33 cellular contexts compared by ENCODE assay signal in the genomic region with DNA sequence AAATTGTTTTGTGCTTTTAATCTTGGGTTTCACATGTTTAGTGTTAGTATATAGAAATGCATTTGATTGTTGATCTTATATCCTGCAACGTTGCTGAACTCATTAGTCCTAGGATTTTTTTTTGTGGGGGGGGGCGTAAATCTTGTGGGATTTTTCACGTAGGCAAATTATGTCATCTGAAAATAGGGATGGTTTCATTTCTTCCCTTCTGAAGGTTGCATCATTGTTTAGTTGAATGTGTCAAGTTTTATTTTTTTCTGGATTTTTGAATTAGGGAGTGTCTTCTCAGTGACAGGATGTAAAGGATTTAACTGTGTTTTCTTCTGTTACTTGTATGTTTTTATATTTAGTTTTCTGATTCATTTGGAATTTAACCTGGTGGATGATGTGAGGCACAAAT. TPM values are rescaled to one million over a fixed set of nuclear protein-coding genes. Genes with fewer than 3 reads are reported as not detected.
A peak's percentile ranks its signal among the peaks of the same experiment; 100 is the strongest.
DNase-seq lines count a peak whose midpoint lies in the region; ATAC-seq, FAIRE-seq and TF ChIP-seq lines count a peak whose summit lies in the region.
"Had no signal": no experiment of that assay in that cellular context is flagged by ENCODE, and none has a peak within 500 bp of the region (broad histone marks: within the 10 kb centered on the region; RNA-seq: fewer than 3 reads in every experiment).

No MANE protein-coding gene starts in this region.

- no peak overlapping the region for H2AFZ ChIP-seq in astrocyte (ENCODE audit: low read depth, low read length)
- H2AFZ ChIP-seq: parathyroid adenoma had no signal

- no peak overlapping the region for H3K9ac ChIP-seq in astrocyte (ENCODE audit: low read length)
- H3K9ac ChIP-seq: parathyroid adenoma had no signal

- H3K27ac ChIP-seq in astrocyte (ENCODE audit: low read depth, low read length) = no peak overlapping the region
- H3K27ac ChIP-seq: adrenal gland, breast epithelium, parathyroid adenoma had no signal

- H3K27me3 ChIP-seq in astrocyte (ENCODE audit: insufficient read depth, low read length) = no peaks in the 10 kb centered on the region
- H3K27me3 ChIP-seq: adrenal gland, breast epithelium had no signal

- ATAC-seq in SK-N-SH treated with all-trans-retinoic acid at 6 μM for 48 hours (no peak), GM18498 (IDR thresholded peaks at IDR 0.05; ENCODE audit: unreplicated experiment) (no peak)
- ATAC-seq: left cardiac atrium; PC-3; right cardiac atrium; Right ventricle myocardium inferior; stimulated activated effector memory CD8-positive, alpha-beta T cell treated with anti-CD3 and anti-CD28 coated beads, Interleukin-12 subunit alpha, Interleukin-12 subunit beta, amount 100 ng/mL, for 72 hours had no signal

- CTCF ChIA-PET in Calu3 (lab: Charles Lee) = no interaction called here

- TF ChIP-seq CTCF in Calu3 (IDR thresholded peaks at IDR 0.05; ENCODE audit: unreplicated experiment) = no peak
- no peak for TF ChIP-seq CTCF in HFFc6 (IDR thresholded peaks at IDR 0.05)
- no peak for TF ChIP-seq CTCF in astrocyte (IDR thresholded peaks at IDR 0.05; ENCODE audit: insufficient read depth, low read depth, low read length)
- TF ChIP-seq CTCF in mesothelial cell of epicardium (IDR thresholded peaks at IDR 0.05; ENCODE audit: unreplicated experiment) = no peak

- H3K27ac Mint-ChIP-seq in Calu3 (ENCODE audit: unreplicated experiment) (peak overlapping the region; percentile 6), HFFc6 (peak overlapping the region; percentile 23; the same call in 1 of the 2 replicates), astrocyte (ENCODE audit: unreplicated experiment) (no peak overlapping the region), mesothelial cell of epicardium (peak overlapping the region; percentile 43)
- H3K27ac Mint-ChIP-seq: IgD-negative memory B cell; stimulated activated effector memory CD8-positive, alpha-beta T cell treated with anti-CD3 and anti-CD28 coated beads, Interleukin-12 subunit alpha, Interleukin-12 subunit beta, amount 100 ng/mL, for 72 hours; T-helper 2 cell treated with Interferon-gamma antibody and Interleukin-4, amounts not matched to agents 5 μg/mL and 100 μg/mL, for 36 hours; type B pancreatic cell had no signal

- H3K36me3 Mint-ChIP-seq in Calu3 (ENCODE audit: insufficient read depth, unreplicated experiment) = peaks cover 8% of the 10 kb centered on the region
- H3K36me3 Mint-ChIP-seq in HFFc6 (ENCODE audit: low read depth) = peaks cover 18% of the 10 kb centered on the region
- H3K36me3 Mint-ChIP-seq in astrocyte (ENCODE audit: low read depth, unreplicated experiment) = peaks cover 6% of the 10 kb centered on the region
- peaks cover 6% of the 10 kb centered on the region for H3K36me3 Mint-ChIP-seq in mesothelial cell of epicardium
- H3K36me3 Mint-ChIP-seq: stimulated activated effector memory CD8-positive, alpha-beta T cell treated with anti-CD3 and anti-CD28 coated beads, Interleukin-12 subunit alpha, Interleukin-12 subunit beta, amount 100 ng/mL, for 72 hours; type B pancreatic cell had no signal

- H3K4me1 Mint-ChIP-seq in Calu3 (ENCODE audit: low read depth, unreplicated experiment) = peaks cover 63% of the 10 kb centered on the region
- H3K4me1 Mint-ChIP-seq in HFFc6 (ENCODE audit: low read depth) = peaks cover 55% of the 10 kb centered on the region
- peaks cover 29% of the 10 kb centered on the region for H3K4me1 Mint-ChIP-seq in astrocyte (ENCODE audit: low read depth, unreplicated experiment)
- peaks cover 34% of the 10 kb centered on the region for H3K4me1 Mint-ChIP-seq in mesothelial cell of epicardium

- no peaks in the 10 kb centered on the region for H3K9me3 ChIP-seq in astrocyte (ENCODE audit: insufficient read depth, low read depth, low read length)
- H3K9me3 ChIP-seq: breast epithelium had no signal

- H3K79me2 ChIP-seq in astrocyte (ENCODE audit: insufficient read depth, low read length) = peaks cover 100% of the 10 kb centered on the region

- no TSS peak for BruUV-seq in Calu3 (replicated peaks; lab: Mats Ljungman, UMichigan)

- H3K4me1 ChIP-seq in astrocyte (ENCODE audit: insufficient read depth, low read length) = no peaks in the 10 kb centered on the region
- H3K4me1 ChIP-seq: parathyroid adenoma had no signal

- H4K20me1 ChIP-seq in astrocyte (ENCODE audit: insufficient read depth, low read length) = peaks cover 93% of the 10 kb centered on the region

- no peak overlapping the region for H3K4me3 ChIP-seq in astrocyte (ENCODE audit: insufficient read depth, low read depth, low read length)
- H3K4me3 ChIP-seq: adrenal gland, breast epithelium had no signal

- peak; percentile 17 for FAIRE-seq in astrocyte (lab: Jason Lieb, UNC)
- FAIRE-seq: colon, frontal cortex, GM12891 had no signal

- H3K9me3 Mint-ChIP-seq in Calu3 (ENCODE audit: low read depth, unreplicated experiment) (no peaks in the 10 kb centered on the region), HFFc6 (no peaks in the 10 kb centered on the region), astrocyte (ENCODE audit: unreplicated experiment) (no peaks in the 10 kb centered on the region), mesothelial cell of epicardium (peaks cover 13% of the 10 kb centered on the region)
- H3K9me3 Mint-ChIP-seq: CD14-positive monocyte; stimulated activated effector memory CD8-positive, alpha-beta T cell treated with anti-CD3 and anti-CD28 coated beads, Interleukin-12 subunit alpha, Interleukin-12 subunit beta, amount 100 ng/mL, for 72 hours; type B pancreatic cell had no signal

- intact Hi-C loops in Calu3 (cut with micrococcal nuclease; ENCODE audit: unreplicated experiment) = no loop called here

- H3K36me3 ChIP-seq in astrocyte (ENCODE audit: insufficient read depth, low read length) = no peaks in the 10 kb centered on the region
- H3K36me3 ChIP-seq: adrenal gland, breast epithelium had no signal

- H3K27me3 Mint-ChIP-seq in Calu3 (ENCODE audit: unreplicated experiment) = no peaks in the 10 kb centered on the region
- H3K27me3 Mint-ChIP-seq in HFFc6 (ENCODE audit: insufficient read depth) = no peaks in the 10 kb centered on the region; the same call in 1 of the 2 replicates
- no peaks in the 10 kb centered on the region for H3K27me3 Mint-ChIP-seq in astrocyte (ENCODE audit: low read depth, unreplicated experiment)
- no peaks in the 10 kb centered on the region for H3K27me3 Mint-ChIP-seq in mesothelial cell of epicardium (ENCODE audit: low read depth)
- H3K27me3 Mint-ChIP-seq: IgD-negative memory B cell, type B pancreatic cell had no signal

- DNase-seq in Calu3 (no peak), HFFc6 (no peak), astrocyte (ENCODE audit: low read depth) (no peak), mesothelial cell of epicardium (ENCODE audit: low spot score in 2 of 2, unreplicated experiment in 2 of 2) (no peak), middle frontal gyrus (ENCODE audit: extremely low spot score, low spot score) (no peak)
- DNase-seq: activated CD4-positive, alpha-beta T cell treated with anti-CD3 and anti-CD28 coated beads for 4 hours; activated CD8-positive, alpha-beta memory T cell treated with anti-CD3 and anti-CD28 coated beads for 24 hours; activated gamma-delta T cell treated with Interleukin-2 at 50 U/mL for 16 hours; adrenal gland; effector memory CD4-positive, alpha-beta T cell; left cardiac atrium; mammary epithelial cell; NCI-H146; NCI-H2171; NCI-H510A; PC-3; right cardiac atrium; stimulated activated CD4-positive, alpha-beta T cell treated with anti-CD3 and anti-CD28 coated beads, Interleukin-4, amount 100 ng/mL, for 24 hours; substantia nigra had no signal

- H3K4me3 Mint-ChIP-seq in Calu3 (ENCODE audit: low read depth, unreplicated experiment) (no peak overlapping the region), HFFc6 (no peak overlapping the region), astrocyte (ENCODE audit: unreplicated experiment) (no peak overlapping the region), mesothelial cell of epicardium (no peak overlapping the region)
- H3K4me3 Mint-ChIP-seq: IgD-negative memory B cell; neural crest cell; stimulated activated effector memory CD8-positive, alpha-beta T cell treated with anti-CD3 and anti-CD28 coated beads, Interleukin-12 subunit alpha, Interleukin-12 subunit beta, amount 100 ng/mL, for 72 hours; T-helper 2 cell treated with Interferon-gamma antibody and Interleukin-4, amounts not matched to agents 5 μg/mL and 100 μg/mL, for 36 hours; type B pancreatic cell had no signal

- H3K4me2 ChIP-seq in astrocyte (ENCODE audit: low read length) = no peak overlapping the region

TF ChIP-seq in SK-N-SH treated with all-trans-retinoic acid at 6 μM for 48 hours, 23 proteins besides CTCF, POLR2A, EP300 and RAD21 (continues in another document):
- TF ChIP-seq SNAI2 (CRISPR knock-in tag; IDR thresholded peaks at IDR 0.05) = no peak
- TF ChIP-seq ZC3H10 (CRISPR knock-in tag; IDR thresholded peaks at IDR 0.05) = no peak
- no peak for TF ChIP-seq ZNF565 (CRISPR knock-in tag; conservative IDR thresholded peaks at IDR 0.05; ENCODE audit: low read depth)
- TF ChIP-seq, protein P1, sequence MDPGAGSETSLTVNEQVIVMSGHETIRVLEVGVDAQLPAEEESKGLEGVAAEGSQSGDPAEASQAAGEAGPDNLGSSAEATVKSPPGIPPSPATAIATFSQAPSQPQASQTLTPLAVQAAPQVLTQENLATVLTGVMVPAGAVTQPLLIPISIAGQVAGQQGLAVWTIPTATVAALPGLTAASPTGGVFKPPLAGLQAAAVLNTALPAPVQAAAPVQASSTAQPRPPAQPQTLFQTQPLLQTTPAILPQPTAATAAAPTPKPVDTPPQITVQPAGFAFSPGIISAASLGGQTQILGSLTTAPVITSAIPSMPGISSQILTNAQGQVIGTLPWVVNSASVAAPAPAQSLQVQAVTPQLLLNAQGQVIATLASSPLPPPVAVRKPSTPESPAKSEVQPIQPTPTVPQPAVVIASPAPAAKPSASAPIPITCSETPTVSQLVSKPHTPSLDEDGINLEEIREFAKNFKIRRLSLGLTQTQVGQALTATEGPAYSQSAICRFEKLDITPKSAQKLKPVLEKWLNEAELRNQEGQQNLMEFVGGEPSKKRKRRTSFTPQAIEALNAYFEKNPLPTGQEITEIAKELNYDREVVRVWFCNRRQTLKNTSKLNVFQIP (CRISPR knock-in tag; IDR thresholded peaks at IDR 0.05; ENCODE audit: borderline replicate concordance, low read depth) = no peak

RNA-seq across cellular contexts. Expression of a gene that starts 26.7 kb away (rescaled TPM):
- total RNA-seq in Calu3 (2022) (36.8 and 47.1 TPM in 2 replicates), astrocyte (48.0 and 50.3 TPM in 2 replicates), mesothelial cell of epicardium (58.1 to 67.3 TPM (median 61.7 TPM) in 3 replicates)
- total RNA-seq in HFFc6 (2021; fragmentation: NEBNext Ultra II Directional; extraction: Animal tissue kit (Norgen Biotek cat#: 25700)) = 10 to 100 TPM; 31.9 to 44.7 (median 38.6) TPM
